9 cellular contexts compared by ENCODE assay signal in the genomic region with DNA sequence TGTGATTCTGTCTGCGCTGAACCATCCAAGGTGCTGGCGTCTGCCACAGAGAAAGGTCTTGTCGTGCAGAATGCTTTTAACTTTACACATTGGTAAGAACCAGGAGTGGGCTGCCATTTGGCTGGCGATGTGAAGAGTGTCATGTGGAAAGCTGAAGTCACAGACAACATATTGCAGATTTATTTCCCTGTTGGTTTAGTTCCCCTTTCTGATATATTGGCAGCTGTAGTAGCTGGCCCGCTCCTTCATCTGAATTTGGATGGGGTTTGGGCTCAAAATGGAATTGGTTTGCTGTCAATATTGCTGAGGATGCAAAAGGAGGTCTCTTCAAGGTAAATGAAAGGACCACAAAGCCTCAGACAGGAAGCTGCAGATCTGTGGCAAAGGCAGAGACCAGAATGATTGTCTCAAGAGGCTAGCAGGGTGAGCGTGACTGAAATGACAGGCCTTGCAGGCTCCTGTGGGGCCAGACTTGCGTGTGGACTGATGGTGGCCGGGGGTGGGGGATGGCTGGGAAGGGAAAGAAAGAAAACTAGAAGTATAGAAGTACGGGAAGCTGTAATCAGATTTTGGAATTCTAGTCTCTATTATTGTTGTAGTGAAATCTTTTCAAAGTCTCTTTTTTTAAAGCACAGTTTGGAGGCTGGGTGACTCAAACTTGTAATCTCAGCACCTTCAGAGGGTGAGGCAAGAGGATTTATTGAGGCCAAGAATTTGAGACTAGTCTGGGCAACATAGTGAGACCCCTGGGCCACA. TPM values are rescaled to one million over a fixed set of nuclear protein-coding genes. Genes with fewer than 3 reads are reported as not detected.
DNase-seq lines count a peak whose midpoint lies in the region; ATAC-seq and TF ChIP-seq lines count a peak whose summit lies in the region.
"Had no signal": no experiment of that assay in that cellular context is flagged by ENCODE, and none has a peak within 500 bp of the region (broad histone marks: within the 10 kb centered on the region; RNA-seq: fewer than 3 reads in every experiment).

No MANE protein-coding gene starts in this region.

- TF ChIP-seq CTCF in lower lobe of right lung (IDR thresholded peaks at IDR 0.05), result no peak

- intact Hi-C loops in Right ventricle myocardium inferior (cut with DNase I) (no loop called here), cardiac septum (cut with DNase I) (no loop called here), lower lobe of right lung (cut with DNase I) (no loop called here)

- peak; percentile 67 for DNase-seq in Right ventricle myocardium inferior (ENCODE audit: missing footprints)
- DNase-seq in cardiac septum (ENCODE audit: low spot score), result no peak
- peak; percentile 21 for DNase-seq in T-helper 22 cell (ENCODE audit: low read depth)
- DNase-seq in lower lobe of right lung, result no peak
- no peak for DNase-seq in HuH-7.5 (ENCODE audit: low spot score)
- DNase-seq in cerebellum (ENCODE audit: low spot score), result no peak
- DNase-seq in HUDEP-2 (lab: John Stamatoyannopoulos, UW; ENCODE audit: unreplicated experiment in 76 of 76), result no peak

- ATAC-seq in Right ventricle myocardium inferior, result peak; percentile 44
- peak; percentile 74 for ATAC-seq in HG03060 (IDR thresholded peaks at IDR 0.05; ENCODE audit: low read depth, unreplicated experiment)
- ATAC-seq in lower lobe of right lung, result peak; percentile 60 to 66

- no peaks in the 10 kb centered on the region for H3K27me3 ChIP-seq in lower lobe of right lung (ENCODE audit: low read depth)

- H3K4me3 ChIP-seq in lower lobe of right lung, result no peak overlapping the region
- H3K4me3 ChIP-seq: thoracic aorta had no signal

- no peaks in the 10 kb centered on the region for H3K36me3 ChIP-seq in lower lobe of right lung
- H3K36me3 ChIP-seq: thoracic aorta had no signal

- peaks cover 16% of the 10 kb centered on the region for H3K4me1 ChIP-seq in lower lobe of right lung

- H3K27ac ChIP-seq in lower lobe of right lung, result peak overlapping the region; percentile 52
- H3K27ac ChIP-seq: thoracic aorta had no signal

- H3K9me3 ChIP-seq in lower lobe of right lung, result no peaks in the 10 kb centered on the region
- H3K9me3 ChIP-seq: thoracic aorta had no signal

RNA-seq across cellular contexts. Expression of gene CD180, which starts 25.1 kb away (rescaled TPM):
- total RNA-seq in Right ventricle myocardium inferior (1.6 TPM), cardiac septum (0.48 TPM), lower lobe of right lung (4.9 TPM), cerebellum (0.64 TPM)

Comparison
In these comparisons a context has a peak if more than half of its experiments do, and no peak if none do; other contexts are left out.
1. DNase-seq: peak in Right ventricle myocardium inferior (single experiment) and T-helper 22 cell (single experiment); none in cardiac septum (single experiment), lower lobe of right lung (single experiment), HuH-7.5 (single experiment), cerebellum (single experiment) and HUDEP-2 (0 of 76).
2. Peak in every context shown above with its lines, with median percentiles within 50 percentile points of each other: ATAC-seq.